10 cellular contexts compared by ENCODE assay signal in the genomic region with DNA sequence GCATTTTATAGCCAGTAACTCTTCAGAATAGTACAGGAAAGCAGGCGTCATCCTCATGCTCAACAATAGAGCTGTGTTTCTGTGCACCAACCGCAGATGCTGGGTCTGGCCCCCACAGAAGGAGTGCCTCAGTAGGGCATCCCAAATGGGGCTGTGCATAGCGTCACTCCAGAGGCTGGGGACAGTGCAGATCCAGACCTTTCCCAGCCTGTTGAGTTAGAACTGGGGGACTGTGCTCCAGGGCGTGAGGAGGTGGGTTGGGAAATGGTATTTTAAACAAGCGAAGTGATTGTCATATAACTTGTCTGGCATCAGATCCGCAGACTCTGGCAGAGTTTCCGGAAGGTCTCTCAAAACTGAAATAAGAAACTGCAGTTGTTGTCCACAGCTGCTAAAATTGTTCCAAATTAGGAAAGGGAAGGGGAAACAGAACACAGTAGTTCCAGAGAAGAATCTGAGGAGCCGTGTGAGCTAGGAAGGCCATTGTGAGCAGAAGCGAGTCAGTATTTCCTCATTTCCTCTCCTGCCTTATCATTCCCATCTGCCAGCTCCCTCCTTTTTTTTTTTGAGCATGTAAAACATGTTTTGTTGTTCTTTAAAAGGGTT. TPM values are rescaled to one million over a fixed set of nuclear protein-coding genes. Genes with fewer than 3 reads are reported as not detected.
DNase-seq lines count a peak whose midpoint lies in the region; ATAC-seq, FAIRE-seq and TF ChIP-seq lines count a peak whose summit lies in the region.
"Had no signal": no experiment of that assay in that cellular context is flagged by ENCODE, and none has a peak within 500 bp of the region (broad histone marks: within the 10 kb centered on the region; RNA-seq: fewer than 3 reads in every experiment).

No MANE protein-coding gene starts in this region.

- no peaks in the 10 kb centered on the region for H3K9me3 ChIP-seq in astrocyte (ENCODE audit: insufficient read depth, low read depth, low read length)
- H3K9me3 ChIP-seq in left ventricle myocardium inferior (replicated peaks), result no peaks in the 10 kb centered on the region

- no peak for ATAC-seq in GM19328 (IDR thresholded peaks at IDR 0.05; ENCODE audit: unreplicated experiment)
- ATAC-seq in GM19452 (IDR thresholded peaks at IDR 0.05; ENCODE audit: unreplicated experiment), result no peak
- ATAC-seq in stimulated activated memory B cell treated with anti-CD40 and anti-IgM and Interleukin-4, amounts not matched to agents 10 μg/mL and 1 μg/mL and 100 μg/mL, for 72 hours, result no peak

- H3K27ac Mint-ChIP-seq in astrocyte (ENCODE audit: unreplicated experiment), result peak overlapping the region; percentile 78
- H3K27ac Mint-ChIP-seq in stimulated activated memory B cell treated with anti-CD40 and anti-IgM and Interleukin-4, amounts not matched to agents 10 μg/mL and 1 μg/mL and 100 μg/mL, for 72 hours, result no peak overlapping the region
- H3K27ac Mint-ChIP-seq: CD8-positive, alpha-beta memory T cell had no signal

- H3K27ac ChIP-seq in astrocyte (ENCODE audit: low read depth, low read length) (peak overlapping the region; percentile 85), left ventricle myocardium inferior (replicated peaks) (peak overlapping the region; percentile 92)

- H3K36me3 Mint-ChIP-seq in astrocyte (ENCODE audit: low read depth, unreplicated experiment), result no peaks in the 10 kb centered on the region
- peaks cover 13% of the 10 kb centered on the region for H3K36me3 Mint-ChIP-seq in stimulated activated memory B cell treated with anti-CD40 and anti-IgM and Interleukin-4, amounts not matched to agents 10 μg/mL and 1 μg/mL and 100 μg/mL, for 72 hours

- peak overlapping the region; percentile 82 for H3K4me2 ChIP-seq in astrocyte (ENCODE audit: low read length)

- no peak for TF ChIP-seq CTCF in astrocyte (IDR thresholded peaks at IDR 0.05; ENCODE audit: insufficient read depth, low read depth, low read length)
- no peak for TF ChIP-seq CTCF in left ventricle myocardium inferior (IDR thresholded peaks at IDR 0.05; ENCODE audit: borderline replicate concordance)

- H3K4me3 ChIP-seq in astrocyte (ENCODE audit: insufficient read depth, low read depth, low read length) (peak overlapping the region; percentile 41), left ventricle myocardium inferior (peak overlapping the region; percentile 53)

- DNase-seq in EH (ENCODE audit: low read depth) (peak; percentile 82), astrocyte (ENCODE audit: low read depth) (peak; percentile 55), left ventricle myocardium inferior (peak; percentile 30), putamen (ENCODE audit: low spot score) (peak; percentile 91), dedifferentiated amniotic fluid mesenchymal stem cell (ENCODE audit: extremely low spot score) (no peak)
- DNase-seq: CD8-positive, alpha-beta memory T cell had no signal

- peaks cover 13% of the 10 kb centered on the region for H4K20me1 ChIP-seq in astrocyte (ENCODE audit: insufficient read depth, low read length)

- peaks cover 37% of the 10 kb centered on the region for H3K79me2 ChIP-seq in astrocyte (ENCODE audit: insufficient read depth, low read length)

- no peaks in the 10 kb centered on the region for H3K9me3 Mint-ChIP-seq in astrocyte (ENCODE audit: unreplicated experiment)
- H3K9me3 Mint-ChIP-seq in stimulated activated memory B cell treated with anti-CD40 and anti-IgM and Interleukin-4, amounts not matched to agents 10 μg/mL and 1 μg/mL and 100 μg/mL, for 72 hours, result no peaks in the 10 kb centered on the region

- FAIRE-seq in astrocyte (lab: Jason Lieb, UNC), result peak; percentile 66
- FAIRE-seq: bronchial epithelial cell had no signal

- peak overlapping the region; percentile 48 for H2AFZ ChIP-seq in astrocyte (ENCODE audit: low read depth, low read length)

- intact Hi-C loops in left ventricle myocardium inferior (cut with micrococcal nuclease), result no loop called here

- H3K36me3 ChIP-seq in astrocyte (ENCODE audit: insufficient read depth, low read length), result no peaks in the 10 kb centered on the region
- no peaks in the 10 kb centered on the region for H3K36me3 ChIP-seq in left ventricle myocardium inferior

- H3K27me3 ChIP-seq in astrocyte (ENCODE audit: insufficient read depth, low read length) (no peaks in the 10 kb centered on the region), left ventricle myocardium inferior (ENCODE audit: low read depth) (no peaks in the 10 kb centered on the region)

- H3K4me1 ChIP-seq in astrocyte (ENCODE audit: insufficient read depth, low read length), result peaks cover 40% of the 10 kb centered on the region
- peaks cover 92% of the 10 kb centered on the region for H3K4me1 ChIP-seq in left ventricle myocardium inferior

- H3K4me3 Mint-ChIP-seq in astrocyte (ENCODE audit: unreplicated experiment), result peak overlapping the region; percentile 10
- H3K4me3 Mint-ChIP-seq in stimulated activated memory B cell treated with anti-CD40 and anti-IgM and Interleukin-4, amounts not matched to agents 10 μg/mL and 1 μg/mL and 100 μg/mL, for 72 hours, result no peak overlapping the region
- H3K4me3 Mint-ChIP-seq: CD8-positive, alpha-beta memory T cell had no signal

- peaks cover 53% of the 10 kb centered on the region for H3K4me1 Mint-ChIP-seq in astrocyte (ENCODE audit: low read depth, unreplicated experiment)
- H3K4me1 Mint-ChIP-seq in stimulated activated memory B cell treated with anti-CD40 and anti-IgM and Interleukin-4, amounts not matched to agents 10 μg/mL and 1 μg/mL and 100 μg/mL, for 72 hours, result peaks cover 24% of the 10 kb centered on the region

- H3K27me3 Mint-ChIP-seq in astrocyte (ENCODE audit: low read depth, unreplicated experiment), result no peaks in the 10 kb centered on the region
- no peaks in the 10 kb centered on the region for H3K27me3 Mint-ChIP-seq in stimulated activated memory B cell treated with anti-CD40 and anti-IgM and Interleukin-4, amounts not matched to agents 10 μg/mL and 1 μg/mL and 100 μg/mL, for 72 hours

- H3K9ac ChIP-seq in astrocyte (ENCODE audit: low read length), result peak overlapping the region; percentile 70

RNA-seq across cellular contexts. Expression of a gene that starts 52.2 kb away (rescaled TPM):
- 88.3 and 88.4 TPM in 2 replicates for total RNA-seq in astrocyte
- 36.2 TPM for total RNA-seq in left ventricle myocardium inferior
